ENCODE assay signal across 8 cellular contexts in genomic region chr18:63161032-63161727, GRCh38.
A peak's percentile ranks its signal among the peaks of the same experiment; 100 is the strongest.
DNase-seq lines count a peak whose midpoint lies in the region; ATAC-seq and TF ChIP-seq lines count a peak whose summit lies in the region.

No MANE protein-coding gene starts in this region.

- H3K4me3 Mint-ChIP-seq in CD4-positive, alpha-beta memory T cell: peak overlapping the region; percentile 68 to 93 (median 90)
- H3K4me3 Mint-ChIP-seq in IgD-negative memory B cell: peak overlapping the region; percentile 60 to 95 (median 79)
- no peak overlapping the region for H3K4me3 Mint-ChIP-seq in nephron progenitor cell

- H3K36me3 ChIP-seq in CD4-positive, alpha-beta memory T cell (ENCODE audit: insufficient read depth, low read length): no peaks in the 10 kb centered on the region
- H3K36me3 ChIP-seq in colonic mucosa: no peaks in the 10 kb centered on the region

- peaks cover 80 to 96% (median 89%) of the 10 kb centered on the region in 4 donors for H3K4me1 Mint-ChIP-seq in CD4-positive, alpha-beta memory T cell
- H3K4me1 Mint-ChIP-seq in IgD-negative memory B cell: peaks cover 69 to 91% (median 70%) of the 10 kb centered on the region in 3 donors
- H3K4me1 Mint-ChIP-seq in nephron progenitor cell: peaks cover 73% of the 10 kb centered on the region

- peak overlapping the region; percentile 97 for H3K27ac ChIP-seq in CD4-positive, alpha-beta memory T cell (ENCODE audit: low read depth, low read length)
- H3K27ac ChIP-seq in colonic mucosa: peak overlapping the region; percentile 71

- CTCF ChIA-PET in CD4-positive, alpha-beta memory T cell (lab: Charles Lee; ENCODE audit: partially characterized antibody): interaction anchor here (0.8 to 6.1 kb wide), 11 partner anchors 8 to 279 kb away, joined by 3 to 47 read pairs (median 5); partner anchors contain the start of gene BCL2

- no peaks in the 10 kb centered on the region for H3K9me3 Mint-ChIP-seq in CD4-positive, alpha-beta memory T cell
- H3K9me3 Mint-ChIP-seq in IgD-negative memory B cell: no peaks in the 10 kb centered on the region
- H3K9me3 Mint-ChIP-seq in nephron progenitor cell: no peaks in the 10 kb centered on the region

- no peak for TF ChIP-seq CTCF in colonic mucosa (IDR thresholded peaks at IDR 0.05)
- TF ChIP-seq CTCF in nephron progenitor cell (IDR thresholded peaks at IDR 0.05): no peak

- DNase-seq in CD4-positive, alpha-beta memory T cell: peak; percentile 58 to 83 (median 72)
- no peak for DNase-seq in colonic mucosa
- peak; percentile 48 for DNase-seq in stimulated activated naive CD4-positive, alpha-beta T cell treated with Interleukin-2 at 50 U/mL for 16 hours (lab: John Stamatoyannopoulos, UW)
- no peak for DNase-seq in nephron progenitor cell
- no peak for DNase-seq in NCI-H146 treated with DMSO at 0.1 percent for 48 hours (lab: John Stamatoyannopoulos, UW; ENCODE audit: unreplicated experiment)
- no peak for DNase-seq in superior temporal gyrus (ENCODE audit: extremely low spot score)

- intact Hi-C loops in CD4-positive, alpha-beta memory T cell (cut with micrococcal nuclease): loop anchor here (1.0 kb wide), 2 partner anchors 39 to 156 kb away; no protein-coding TSS in a partner anchor
- intact Hi-C loops in colonic mucosa (cut with DNase I): no loop called here

- H3K27me3 Mint-ChIP-seq in CD4-positive, alpha-beta memory T cell: no peaks in the 10 kb centered on the region
- H3K27me3 Mint-ChIP-seq in IgD-negative memory B cell (peaks cover 2% of the 10 kb centered on the region), nephron progenitor cell (ENCODE audit: low read depth, poor library complexity) (peaks cover 5% of the 10 kb centered on the region)

- peaks cover 4 to 25% of the 10 kb centered on the region in 2 donors for H3K36me3 Mint-ChIP-seq in CD4-positive, alpha-beta memory T cell
- H3K36me3 Mint-ChIP-seq in IgD-negative memory B cell: peaks cover 20% of the 10 kb centered on the region
- peaks cover 28% of the 10 kb centered on the region for H3K36me3 Mint-ChIP-seq in nephron progenitor cell (ENCODE audit: low read depth)

- H3K27me3 ChIP-seq in CD4-positive, alpha-beta memory T cell (ENCODE audit: insufficient read depth, low read length): no peaks in the 10 kb centered on the region
- H3K27me3 ChIP-seq in colonic mucosa: no peaks in the 10 kb centered on the region

- H3K9ac ChIP-seq in colonic mucosa (ENCODE audit: low read depth in 2 of 2, low read length in 2 of 2): peak overlapping the region in 1 of 2 donors; percentile 38

- ATAC-seq in GM19455 (IDR thresholded peaks at IDR 0.05; ENCODE audit: unreplicated experiment): peak; percentile 28

- H3K4me1 ChIP-seq in CD4-positive, alpha-beta memory T cell (ENCODE audit: insufficient read depth, low read length): peaks cover 93% of the 10 kb centered on the region
- H3K4me1 ChIP-seq in colonic mucosa: peaks cover 19% of the 10 kb centered on the region

- POLR2A ChIA-PET in CD4-positive, alpha-beta memory T cell (lab: Charles Lee; ENCODE audit: partially characterized antibody): interaction anchor here (0.7 to 4.9 kb wide), 35 partner anchors 8 to 261 kb away, joined by 3 to 90 read pairs (median 8); partner anchors contain the start of genes BCL2 and VPS4B

- peak overlapping the region; percentile 37 to 38 for H3K4me3 ChIP-seq in CD4-positive, alpha-beta memory T cell (ENCODE audit: low read length in 2 of 2)
- H3K4me3 ChIP-seq in colonic mucosa: no peak overlapping the region

- peak overlapping the region; percentile 93 to 100 (median 99) for H3K27ac Mint-ChIP-seq in CD4-positive, alpha-beta memory T cell
- H3K27ac Mint-ChIP-seq in IgD-negative memory B cell (peak overlapping the region; percentile 88 to 100 (median 98)), nephron progenitor cell (no peak overlapping the region)

- H3K9me3 ChIP-seq in CD4-positive, alpha-beta memory T cell (ENCODE audit: control insufficient read depth in 1 of 2, low read length in 2 of 2): no peaks in the 10 kb centered on the region
- H3K9me3 ChIP-seq in colonic mucosa: no peaks in the 10 kb centered on the region

Comparison
In these comparisons a context has a peak if more than half of its experiments do, and no peak if none do; other contexts are left out.
1. DNase-seq: peak in CD4-positive, alpha-beta memory T cell (5 of 5) and stimulated activated naive CD4-positive, alpha-beta T cell treated with Interleukin-2 at 50 U/mL for 16 hours (single experiment); none in colonic mucosa (single experiment), nephron progenitor cell (single experiment), NCI-H146 treated with DMSO at 0.1 percent for 48 hours (single experiment) and superior temporal gyrus (single experiment).